Comparison of ENCODE assay signal across 31 cellular contexts in the genomic region with DNA sequence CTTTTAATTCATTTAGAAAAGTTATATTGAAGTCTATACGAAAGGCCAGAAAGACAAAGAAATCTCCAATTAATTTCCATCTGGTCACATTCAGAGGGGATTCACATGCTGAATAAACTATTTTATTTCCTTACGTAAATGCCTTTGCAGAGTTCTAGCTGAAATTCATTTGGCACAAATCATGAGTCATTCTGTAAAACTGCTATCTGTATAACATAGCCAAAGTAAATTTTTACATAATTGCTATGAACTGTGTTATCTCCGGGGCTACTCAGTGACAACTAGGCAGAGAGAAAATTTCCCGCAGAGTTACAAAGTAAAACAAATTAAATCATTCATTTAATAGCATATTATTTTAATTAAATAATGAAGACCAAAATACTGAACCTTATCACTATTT.
"Had no signal": no experiment of that assay in that cellular context is flagged by ENCODE, and none has a peak within 500 bp of the region (broad histone marks: within the 10 kb centered on the region; RNA-seq: fewer than 3 reads in every experiment).

No MANE protein-coding gene starts in this region.

- H3K4me3 Mint-ChIP-seq: activated CD8-positive, alpha-beta memory T cell treated with anti-CD3 and anti-CD28 coated beads, Interleukin-2, amount 10 ng/mL, durations not matched to agents 7 days and 5 days; activated CD8-positive, alpha-beta T cell treated with anti-CD3 and anti-CD28 coated beads, Interleukin-2, amount 10 ng/mL, durations not matched to agents 7 days and 5 days; activated naive CD4-positive, alpha-beta T cell treated with anti-CD3 and anti-CD28 coated beads for 36 hours; activated naive CD4-positive, alpha-beta T cell treated with anti-CD3 and anti-CD28 coated beads, Interleukin-2, amount 50 U/mL, for 24 hours; activated naive CD8-positive, alpha-beta T cell treated with anti-CD3 and anti-CD28 coated beads for 36 hours; activated naive CD8-positive, alpha-beta T cell treated with anti-CD3 and anti-CD28 coated beads, Interleukin-2, amount 50 U/mL, for 24 hours; activated T-helper 1 cell treated with anti-CD3 and anti-CD28 coated beads, Interleukin-12 subunit alpha, Interleukin-12 subunit beta, Interleukin-2, Interleukin-4 antibody, amounts not matched to agents 30 ng/mL and 10 ng/mL and 1 ng/mL, durations not matched to agents 14 hours and 24 hours and 36 hours had no signal

- H3K9me3 Mint-ChIP-seq: activated naive CD4-positive, alpha-beta T cell treated with anti-CD3 and anti-CD28 coated beads for 36 hours had no signal

- H3K27me3 ChIP-seq: adrenal gland, body of pancreas, colonic mucosa, esophagus squamous epithelium, gastroesophageal sphincter had no signal

- H3K4me1 Mint-ChIP-seq: activated CD8-positive, alpha-beta memory T cell treated with anti-CD3 and anti-CD28 coated beads, Interleukin-2, amount 10 ng/mL, durations not matched to agents 7 days and 5 days; activated naive CD4-positive, alpha-beta T cell treated with anti-CD3 and anti-CD28 coated beads, Interleukin-2, amount 50 U/mL, for 24 hours; activated naive CD8-positive, alpha-beta T cell treated with anti-CD3 and anti-CD28 coated beads for 36 hours; activated naive CD8-positive, alpha-beta T cell treated with anti-CD3 and anti-CD28 coated beads, Interleukin-2, amount 50 U/mL, for 24 hours had no signal

- FAIRE-seq: endometrium, endothelial cell of umbilical vein had no signal

- ATAC-seq: activated CD8-positive, alpha-beta memory T cell treated with anti-CD3 and anti-CD28 coated beads, Interleukin-2, amount 10 ng/mL, durations not matched to agents 7 days and 5 days; activated CD8-positive, alpha-beta T cell treated with anti-CD3 and anti-CD28 coated beads, Interleukin-2, amount 10 ng/mL, durations not matched to agents 7 days and 5 days; activated naive CD8-positive, alpha-beta T cell treated with anti-CD3 and anti-CD28 coated beads, Interleukin-2, amount 50 U/mL, for 24 hours; body of pancreas; gastroesophageal sphincter; heart right ventricle had no signal

- H3K36me3 ChIP-seq: adrenal gland, colonic mucosa, esophagus squamous epithelium, gastroesophageal sphincter, heart right ventricle had no signal

- H3K27ac Mint-ChIP-seq: activated CD8-positive, alpha-beta memory T cell treated with anti-CD3 and anti-CD28 coated beads, Interleukin-2, amount 10 ng/mL, durations not matched to agents 7 days and 5 days; activated CD8-positive, alpha-beta T cell treated with anti-CD3 and anti-CD28 coated beads, Interleukin-2, amount 10 ng/mL, durations not matched to agents 7 days and 5 days; activated naive CD4-positive, alpha-beta T cell treated with anti-CD3 and anti-CD28 coated beads for 36 hours; activated naive CD4-positive, alpha-beta T cell treated with anti-CD3 and anti-CD28 coated beads, Interleukin-2, amount 50 U/mL, for 24 hours; activated naive CD8-positive, alpha-beta T cell treated with anti-CD3 and anti-CD28 coated beads for 36 hours; activated naive CD8-positive, alpha-beta T cell treated with anti-CD3 and anti-CD28 coated beads, Interleukin-2, amount 50 U/mL, for 24 hours; activated T-helper 1 cell treated with anti-CD3 and anti-CD28 coated beads, Interleukin-12 subunit alpha, Interleukin-12 subunit beta, Interleukin-2, Interleukin-4 antibody, amounts not matched to agents 30 ng/mL and 10 ng/mL and 1 ng/mL, durations not matched to agents 14 hours and 24 hours and 36 hours; activated T-helper 2 cell treated with anti-CD3 and anti-CD28 coated beads, Interferon-gamma antibody, Interleukin-2, Interleukin-4, amounts not matched to agents 10 μg/mL and 5 μg/mL and 100 μg/mL, durations not matched to agents 14 hours and 24 hours and 36 hours had no signal

- H3K27ac ChIP-seq: adrenal gland, body of pancreas, colonic mucosa, epithelial cell of prostate, esophagus squamous epithelium, gastroesophageal sphincter, heart right ventricle had no signal

- H3K36me3 Mint-ChIP-seq: activated CD8-positive, alpha-beta memory T cell treated with anti-CD3 and anti-CD28 coated beads, Interleukin-2, amount 10 ng/mL, durations not matched to agents 7 days and 5 days; activated naive CD4-positive, alpha-beta T cell treated with anti-CD3 and anti-CD28 coated beads, Interleukin-2, amount 50 U/mL, for 24 hours; activated naive CD8-positive, alpha-beta T cell treated with anti-CD3 and anti-CD28 coated beads for 36 hours had no signal

- H3K9me3 ChIP-seq: adrenal gland, body of pancreas, colonic mucosa, esophagus squamous epithelium had no signal

- H3K27me3 Mint-ChIP-seq: activated CD8-positive, alpha-beta memory T cell treated with anti-CD3 and anti-CD28 coated beads, Interleukin-2, amount 10 ng/mL, durations not matched to agents 7 days and 5 days; activated naive CD4-positive, alpha-beta T cell treated with anti-CD3 and anti-CD28 coated beads, Interleukin-2, amount 50 U/mL, for 24 hours; activated naive CD8-positive, alpha-beta T cell treated with anti-CD3 and anti-CD28 coated beads for 36 hours; activated naive CD8-positive, alpha-beta T cell treated with anti-CD3 and anti-CD28 coated beads, Interleukin-2, amount 50 U/mL, for 24 hours had no signal

- H3K4me3 ChIP-seq: adrenal gland, body of pancreas, colonic mucosa, esophagus squamous epithelium, gastroesophageal sphincter, heart right ventricle had no signal

- DNase-seq: activated CD4-positive, alpha-beta T cell treated with anti-CD3 and anti-CD28 coated beads for 1 hour; activated CD4-positive, alpha-beta T cell treated with anti-CD3 and anti-CD28 coated beads for 4 hours; activated CD4-positive, alpha-beta T cell treated with anti-CD3 and anti-CD28 coated beads, Interleukin-2, amount 50 U/mL, for 1 hour; activated CD4-positive, alpha-beta T cell treated with anti-CD3 and anti-CD28 coated beads, Interleukin-2, amount 50 U/mL, for 48 hours; activated CD8-positive, alpha-beta memory T cell treated with anti-CD3 and anti-CD28 coated beads, Interleukin-2, amount 10 ng/mL, durations not matched to agents 7 days and 5 days; activated CD8-positive, alpha-beta memory T cell treated with anti-CD3 and anti-CD28 coated beads, Interleukin-2, amount 50 U/mL, for 4 hours; activated CD8-positive, alpha-beta T cell treated with anti-CD3 and anti-CD28 coated beads, Interleukin-2, amount 10 ng/mL, durations not matched to agents 7 days and 5 days; activated effector memory CD4-positive, alpha-beta T cell treated with anti-CD3 and anti-CD28 coated beads, Interleukin-2, amount 50 U/mL, for 16 hours; activated naive CD4-positive, alpha-beta T cell treated with anti-CD3 and anti-CD28 coated beads for 36 hours; activated naive CD8-positive, alpha-beta T cell treated with anti-CD3 and anti-CD28 coated beads for 36 hours; activated naive CD8-positive, alpha-beta T cell treated with anti-CD3 and anti-CD28 coated beads, Interleukin-2, amount 50 U/mL, for 24 hours; activated T-cell treated with anti-CD3 and anti-CD28 coated beads, Interleukin-2, amount 50 U/mL, for 1 hour; activated T-cell treated with anti-CD3 and anti-CD28 coated beads, Interleukin-2, amount 50 U/mL, for 48 hours; adrenal gland; amygdala; aorta; body of pancreas; caudate nucleus; colonic mucosa; effector CD8-positive, alpha-beta T cell; esophagus squamous epithelium; foreskin melanocyte; heart right ventricle; T-helper 2 cell had no signal

- H3K4me1 ChIP-seq: adrenal gland, body of pancreas, colonic mucosa, esophagus squamous epithelium, gastroesophageal sphincter, heart right ventricle had no signal
